ENCODE assay signal across 17 cellular contexts in the genomic region with DNA sequence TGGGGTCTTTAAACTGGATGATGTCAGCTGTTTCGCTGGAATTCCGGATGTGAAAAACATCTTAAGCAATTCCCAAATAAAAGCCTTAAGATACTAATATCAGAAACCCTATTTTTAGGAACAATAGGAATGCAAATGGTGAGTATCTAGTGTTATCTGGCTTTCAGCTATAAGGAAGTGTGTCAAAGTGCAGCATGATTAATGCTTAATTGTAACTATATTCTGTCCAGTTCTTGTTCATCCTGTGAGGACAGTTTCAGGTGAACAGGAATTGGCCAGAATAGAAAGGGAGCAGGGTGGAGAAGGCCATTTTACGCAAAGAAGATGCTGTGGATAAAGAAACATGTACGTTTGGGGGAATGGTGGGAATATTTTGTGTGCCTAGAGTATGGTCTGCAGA.
"Had no signal": no experiment of that assay in that cellular context is flagged by ENCODE, and none has a peak within 500 bp of the region (broad histone marks: within the 10 kb centered on the region; RNA-seq: fewer than 3 reads in every experiment).

No MANE protein-coding gene starts in this region.

- DNase-seq: activated CD4-positive, alpha-beta T cell treated with anti-CD3 and anti-CD28 coated beads, Interleukin-2, amount 10 ng/mL, durations not matched to agents 7 days and 5 days; activated CD4-positive, CD25-positive, alpha-beta regulatory T cell; activated CD8-positive, alpha-beta memory T cell treated with anti-CD3 and anti-CD28 coated beads for 24 hours; activated naive CD8-positive, alpha-beta T cell treated with anti-CD3 and anti-CD28 coated beads for 36 hours; amygdala; endodermal cell; hypothalamus; kidney; left ventricle myocardium inferior; mesendoderm; natural killer cell; nucleus accumbens; stimulated activated naive CD8-positive, alpha-beta T cell treated with anti-CD3 and anti-CD28 coated beads, Interleukin-15, Interleukin-2, amounts not matched to agents 100 U/mL and 50 U/mL, for 24 hours; transverse colon had no signal

- ATAC-seq: natural killer cell; stimulated activated naive CD8-positive, alpha-beta T cell treated with anti-CD3 and anti-CD28 coated beads, Interleukin-15, Interleukin-2, amounts not matched to agents 100 U/mL and 50 U/mL, for 24 hours had no signal

- FAIRE-seq: kidney, TTC549 had no signal

- H3K4me3 ChIP-seq: left ventricle myocardium inferior, right atrium auricular region, transverse colon, vagina had no signal

- H3K27me3 ChIP-seq: right atrium auricular region, transverse colon, vagina had no signal

- H3K27ac ChIP-seq: left ventricle myocardium inferior, right atrium auricular region, transverse colon, vagina had no signal

- H3K9me3 ChIP-seq: left ventricle myocardium inferior, transverse colon, vagina had no signal

- H3K36me3 ChIP-seq: left ventricle myocardium inferior, right atrium auricular region, transverse colon, vagina had no signal

- H3K4me1 ChIP-seq: left ventricle myocardium inferior, right atrium auricular region, transverse colon, vagina had no signal
